9 cellular contexts compared by ENCODE assay signal in the genomic region with DNA sequence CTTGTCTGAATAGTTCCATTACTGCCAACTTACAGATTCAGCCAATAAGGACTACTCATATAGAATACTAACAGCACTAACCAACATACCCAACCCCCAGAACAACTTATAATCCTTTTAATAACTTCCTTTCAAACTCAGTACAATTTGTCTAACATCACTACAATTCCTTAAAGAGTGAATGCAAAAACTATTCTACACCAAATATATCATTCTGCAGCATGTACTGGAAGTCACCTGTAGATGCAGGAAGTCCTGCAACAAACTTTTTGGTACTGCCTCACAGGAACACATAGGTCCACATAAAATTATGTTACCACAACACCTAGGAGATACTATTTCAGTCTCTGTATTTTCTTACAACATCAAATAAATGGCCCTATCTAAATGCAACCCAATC. TPM values are rescaled to one million over a fixed set of nuclear protein-coding genes. Genes with fewer than 3 reads are reported as not detected.
DNase-seq lines count a peak whose midpoint lies in the region; ATAC-seq and TF ChIP-seq lines count a peak whose summit lies in the region.
"Had no signal": no experiment of that assay in that cellular context is flagged by ENCODE, and none has a peak within 500 bp of the region (broad histone marks: within the 10 kb centered on the region; RNA-seq: fewer than 3 reads in every experiment).

No MANE protein-coding gene starts in this region.

- dilution Hi-C loops in IMR-90 (cut with HindIII; ENCODE audit: low sequenced_read_pairs, unreplicated experiment) = no loop called here

- H3K4me1 ChIP-seq in A673 (ENCODE audit: insufficient read depth, low read length, poor library complexity, severe bottlenecking) (peaks cover 55% of the 10 kb centered on the region), IMR-90 (ENCODE audit: control insufficient read depth, insufficient read depth, low read length) (peaks cover 6% of the 10 kb centered on the region), muscle layer of colon (ENCODE audit: insufficient read depth, low read length) (peaks cover 53% of the 10 kb centered on the region)

- H3K4me3 Mint-ChIP-seq in central memory CD8-positive, alpha-beta T cell = peak overlapping the region; percentile 91

- POLR2A ChIA-PET in A673 (lab: Charles Lee; ENCODE audit: low non-redundant PET) (no interaction called here), IMR-90 (lab: Charles Lee; ENCODE audit: unreplicated experiment) (no interaction called here)

- intact Hi-C loops in A673 (cut with micrococcal nuclease; ENCODE audit: unreplicated experiment) = no loop called here
- intact Hi-C loops in IMR-90 (cut with micrococcal nuclease) = no loop called here

- H3K27ac Mint-ChIP-seq in central memory CD8-positive, alpha-beta T cell (ENCODE audit: low read depth) = peak overlapping the region; percentile 97

- H3K36me3 Mint-ChIP-seq in central memory CD8-positive, alpha-beta T cell (ENCODE audit: insufficient read depth) = peaks cover 81% of the 10 kb centered on the region

- H2BK15ac ChIP-seq in IMR-90 (ENCODE audit: low read depth, low read length) = no peak overlapping the region

- peak overlapping the region; percentile 23 for H2BK5ac ChIP-seq in IMR-90 (ENCODE audit: low read depth, low read length, poor library complexity, severe bottlenecking)

- peak overlapping the region; percentile 83 for H3K4me2 ChIP-seq in IMR-90 (ENCODE audit: low read depth, low read length)

- in situ Hi-C loops in IMR-90 (cut with MboI; ENCODE audit: low sequenced_read_pairs) = loop anchor here (25.0 kb wide), 1 partner anchor 1554 kb away; no protein-coding TSS in a partner anchor

- H3K27ac ChIP-seq in A673 (ENCODE audit: low read depth, low read length, poor library complexity, severe bottlenecking) (no peak overlapping the region), IMR-90 (ENCODE audit: insufficient read depth, low read length) (no peak overlapping the region), muscle layer of colon (ENCODE audit: low read depth, low read length) (no peak overlapping the region)

- no peak overlapping the region for H4K91ac ChIP-seq in IMR-90 (ENCODE audit: insufficient read depth, low read depth, low read length)

- H3K56ac ChIP-seq in IMR-90 (ENCODE audit: extremely low read depth, insufficient read depth, low read length) = no peak overlapping the region

- H2AK9ac ChIP-seq in IMR-90 (replicated peaks; ENCODE audit: low read depth, low read length, poor library complexity) = no peak overlapping the region

- peaks cover 62% of the 10 kb centered on the region for H3K4me1 Mint-ChIP-seq in central memory CD8-positive, alpha-beta T cell

- H3K23ac ChIP-seq in IMR-90 (ENCODE audit: low read depth, low read length) = peak overlapping the region; percentile 29; the same call in 1 of the 2 replicates

- peaks cover 65% of the 10 kb centered on the region for H4K20me1 ChIP-seq in IMR-90 (ENCODE audit: insufficient read depth, low read length)

- no peak overlapping the region for H2AFZ ChIP-seq in IMR-90 (replicated peaks; ENCODE audit: low read length, poor library complexity)

- H3K79me1 ChIP-seq in IMR-90 (ENCODE audit: low read depth in 1 of 2, low read length in 2 of 2) = peaks cover 3 to 26% of the 10 kb centered on the region in 2 experiments

- H3K9ac ChIP-seq in IMR-90 (ENCODE audit: low read depth, low read length) (no peak overlapping the region; the same call in 1 of the 2 replicates), muscle layer of colon (ENCODE audit: low read length) (peak overlapping the region; percentile 99)

- no peak for TF ChIP-seq CTCF in A673 (conservative IDR thresholded peaks at IDR 0.05; ENCODE audit: low read depth, low read length)
- no peak for TF ChIP-seq CTCF in IMR-90 (conservative IDR thresholded peaks at IDR 0.05; ENCODE audit: low read depth, low read length)

- H3K14ac ChIP-seq in IMR-90 (replicated peaks; ENCODE audit: low read depth, low read length) = no peak overlapping the region

- TF ChIP-seq POLR2A in IMR-90 (IDR thresholded peaks at IDR 0.05; ENCODE audit: low read depth, low read length) = no peak; the same call in none of the 2 replicates

- no peaks in the 10 kb centered on the region for H3K9me3 Mint-ChIP-seq in central memory CD8-positive, alpha-beta T cell

- BruUV-seq in A673 (replicated peaks; lab: Mats Ljungman, UMichigan) (no TSS peak), IMR-90 (replicated peaks; lab: Mats Ljungman, UMichigan) (no TSS peak)

- CTCF ChIA-PET in A673 (lab: Charles Lee) = no interaction called here
- CTCF ChIA-PET in IMR-90 (lab: Yijun Ruan, JAX) = no interaction called here

- H4K5ac ChIP-seq in IMR-90 (ENCODE audit: low read depth, low read length) = no peak overlapping the region

- no peak overlapping the region for H4K8ac ChIP-seq in IMR-90 (ENCODE audit: low read depth in 2 of 2, low read length in 2 of 2)

- H2AK5ac ChIP-seq in IMR-90 (ENCODE audit: low read depth, low read length) = no peak overlapping the region

- no peak for ATAC-seq in IMR-90 (ENCODE audit: low read depth)
- ATAC-seq in central memory CD8-positive, alpha-beta T cell (replicated peaks; ENCODE audit: extremely low read depth, poor library complexity, severe bottlenecking) = no peak

- H3K36me3 ChIP-seq in A673 (ENCODE audit: insufficient read depth, low read length, poor library complexity, severe bottlenecking) (peaks cover 64% of the 10 kb centered on the region), IMR-90 (ENCODE audit: control insufficient read depth, insufficient read depth, low read length) (peaks cover 18% of the 10 kb centered on the region), muscle layer of colon (ENCODE audit: insufficient read depth, low read length) (peaks cover 34% of the 10 kb centered on the region)

- H2BK120ac ChIP-seq in IMR-90 (ENCODE audit: low read depth, low read length) = no peak overlapping the region

- no peak overlapping the region for H3K18ac ChIP-seq in IMR-90 (ENCODE audit: low read depth, low read length)

- H3K4me3 ChIP-seq in A673 (ENCODE audit: low read depth, low read length, poor library complexity, severe bottlenecking) (peak overlapping the region; percentile 84), IMR-90 (ENCODE audit: insufficient read depth, low read depth, low read length) (peak overlapping the region; percentile 26; the same call in 1 of the 2 replicates), muscle layer of colon (ENCODE audit: low read depth in 1 of 2, low read length in 2 of 2) (peak overlapping the region in 1 of 2 donors; percentile 98)

- no peaks in the 10 kb centered on the region for H3K9me3 ChIP-seq in A673 (ENCODE audit: low read depth, low read length, poor library complexity, severe bottlenecking)
- no peaks in the 10 kb centered on the region for H3K9me3 ChIP-seq in IMR-90 (ENCODE audit: control insufficient read depth, insufficient read depth, low read length)
- no peaks in the 10 kb centered on the region for H3K9me3 ChIP-seq in muscle layer of colon (ENCODE audit: low read length)

- no peaks in the 10 kb centered on the region for H3K9me1 ChIP-seq in IMR-90 (ENCODE audit: insufficient read depth, low read length)

- H3K4ac ChIP-seq in IMR-90 (ENCODE audit: low read depth, low read length) = no peak overlapping the region

- no peak overlapping the region for H2BK20ac ChIP-seq in IMR-90 (ENCODE audit: low read depth, low read length)

- TF ChIP-seq RAD21 in IMR-90 (IDR thresholded peaks at IDR 0.05; ENCODE audit: low read length) = no peak

- H3K27me3 Mint-ChIP-seq in central memory CD8-positive, alpha-beta T cell = no peaks in the 10 kb centered on the region

- DNase-seq in A673 (ENCODE audit: low spot score) (no peak), IMR-90 (no peak), NCI-H345 (lab: John Stamatoyannopoulos, UW) (no peak), NCI-H2227 (lab: John Stamatoyannopoulos, UW; ENCODE audit: unreplicated experiment) (no peak), AML-193 (lab: John Stamatoyannopoulos, UW) (no peak), DMS153 treated with DMSO at 0.1 percent for 48 hours (lab: John Stamatoyannopoulos, UW; ENCODE audit: unreplicated experiment) (no peak)
- no peak for DNase-seq in central memory CD8-positive, alpha-beta T cell (ENCODE audit: low spot score in 2 of 2)
- DNase-seq: T-helper 9 cell had no signal

- H3K27me3 ChIP-seq in A673 (replicated peaks; ENCODE audit: insufficient read depth, low read depth, low read length, poor library complexity) (no peaks in the 10 kb centered on the region), IMR-90 (ENCODE audit: control insufficient read depth, insufficient read depth, low read length) (no peaks in the 10 kb centered on the region), muscle layer of colon (ENCODE audit: control insufficient read depth in 1 of 2, insufficient read depth in 2 of 2, low read length in 2 of 2) (no peaks in the 10 kb centered on the region)

TF ChIP-seq in IMR-90, 13 proteins besides CTCF, POLR2A, EP300 and RAD21:
- TF ChIP-seq MAZ (IDR thresholded peaks at IDR 0.05; ENCODE audit: borderline replicate concordance, low read depth, low read length) (no peak), SMC3 (IDR thresholded peaks at IDR 0.05; ENCODE audit: low read depth, low read length) (no peak), BHLHE40 (IDR thresholded peaks at IDR 0.05; ENCODE audit: low read depth, low read length) (no peak), MXI1 (IDR thresholded peaks at IDR 0.05; ENCODE audit: borderline replicate concordance, low read depth, low read length) (no peak), RCOR1 (IDR thresholded peaks at IDR 0.05; ENCODE audit: insufficient replicate concordance, low read length) (no peak), RFX5 (IDR thresholded peaks at IDR 0.05; ENCODE audit: low read depth, low read length) (no peak), NFE2L2 (IDR thresholded peaks at IDR 0.05; ENCODE audit: low read depth, low read length) (no peak), FOS (IDR thresholded peaks at IDR 0.05; ENCODE audit: low read depth, low read length) (no peak)
- TF ChIP-seq, protein P1, sequence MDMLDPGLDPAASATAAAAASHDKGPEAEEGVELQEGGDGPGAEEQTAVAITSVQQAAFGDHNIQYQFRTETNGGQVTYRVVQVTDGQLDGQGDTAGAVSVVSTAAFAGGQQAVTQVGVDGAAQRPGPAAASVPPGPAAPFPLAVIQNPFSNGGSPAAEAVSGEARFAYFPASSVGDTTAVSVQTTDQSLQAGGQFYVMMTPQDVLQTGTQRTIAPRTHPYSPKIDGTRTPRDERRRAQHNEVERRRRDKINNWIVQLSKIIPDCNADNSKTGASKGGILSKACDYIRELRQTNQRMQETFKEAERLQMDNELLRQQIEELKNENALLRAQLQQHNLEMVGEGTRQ (IDR thresholded peaks at IDR 0.05; ENCODE audit: low read depth, low read length) = no peak

RNA-seq across cellular contexts. Expression of a gene that starts 2.1 kb away (rescaled TPM):
- 91.0 and 101 TPM in 2 replicates for total RNA-seq in A673 (2021)
- 60.9 and 156 TPM in 2 replicates for total RNA-seq in IMR-90 (2012; rRNA removed)
- 70.4 and 83.3 TPM in 2 replicates for polyA plus RNA-seq in IMR-90 (2012; rRNA removed)
- polyA plus RNA-seq in IMR-90 (2012; cell fraction: cytosol; rRNA removed) = 20.1 and 20.2 TPM in 2 replicates
- polyA plus RNA-seq in IMR-90 (2012; cell fraction: nucleus; rRNA removed; ENCODE audit: low replicate concordance) = 533 and 1,043 TPM in 2 replicates
